2 cellular contexts compared by ENCODE assay signal in the genomic region with DNA sequence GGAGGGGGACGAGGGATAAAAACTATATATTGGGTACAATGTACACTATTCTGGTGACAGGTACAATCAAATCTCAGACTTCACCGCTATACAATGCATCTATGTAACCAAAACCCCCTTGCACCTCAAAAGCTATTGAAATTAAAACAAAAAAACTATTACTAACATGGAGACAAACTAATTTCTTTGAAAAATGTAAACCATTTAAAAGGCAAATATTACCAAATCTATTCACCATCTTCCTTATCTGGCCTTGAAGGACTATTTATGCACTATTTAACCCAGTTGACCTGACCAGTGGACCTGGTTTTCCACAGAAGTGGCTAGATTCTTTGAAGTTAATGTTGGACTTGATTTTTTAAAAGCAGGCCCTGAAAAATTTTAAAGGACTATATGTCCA.
TF ChIP-seq lines count a peak whose summit lies in the region.

No MANE protein-coding gene starts in this region.

TF ChIP-seq in HepG2, 621 proteins besides CTCF, POLR2A, EP300 and RAD21 (continues in another document):
- no peak for TF ChIP-seq EZH2 (conservative IDR thresholded peaks at IDR 0.05; ENCODE audit: low read depth, low read length)
- no peak for TF ChIP-seq SMARCC2 (IDR thresholded peaks at IDR 0.05)
- TF ChIP-seq TCF7 (IDR thresholded peaks at IDR 0.05; ENCODE audit: low read depth), result peak; percentile 85
- TF ChIP-seq ZNF441 (CRISPR knock-in tag; IDR thresholded peaks at IDR 0.05; ENCODE audit: borderline replicate concordance), result no peak
- no peak for TF ChIP-seq SRSF1 (optimal IDR thresholded peaks at IDR 0.05; ENCODE audit: low read depth, low read length)
- TF ChIP-seq, protein P1, sequence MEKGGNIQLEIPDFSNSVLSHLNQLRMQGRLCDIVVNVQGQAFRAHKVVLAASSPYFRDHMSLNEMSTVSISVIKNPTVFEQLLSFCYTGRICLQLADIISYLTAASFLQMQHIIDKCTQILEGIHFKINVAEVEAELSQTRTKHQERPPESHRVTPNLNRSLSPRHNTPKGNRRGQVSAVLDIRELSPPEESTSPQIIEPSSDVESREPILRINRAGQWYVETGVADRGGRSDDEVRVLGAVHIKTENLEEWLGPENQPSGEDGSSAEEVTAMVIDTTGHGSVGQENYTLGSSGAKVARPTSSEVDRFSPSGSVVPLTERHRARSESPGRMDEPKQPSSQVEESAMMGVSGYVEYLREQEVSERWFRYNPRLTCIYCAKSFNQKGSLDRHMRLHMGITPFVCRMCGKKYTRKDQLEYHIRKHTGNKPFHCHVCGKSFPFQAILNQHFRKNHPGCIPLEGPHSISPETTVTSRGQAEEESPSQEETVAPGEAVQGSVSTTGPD (CRISPR knock-in tag; IDR thresholded peaks at IDR 0.05), result no peak
- no peak for TF ChIP-seq SAP130 (CRISPR knock-in tag; IDR thresholded peaks at IDR 0.05; ENCODE audit: low read depth)
- no peak for TF ChIP-seq MTF2 (CRISPR knock-in tag; IDR thresholded peaks at IDR 0.05; ENCODE audit: borderline replicate concordance)
- no peak for TF ChIP-seq ATAD3A (CRISPR knock-in tag; IDR thresholded peaks at IDR 0.05)
- TF ChIP-seq ZNF17 (CRISPR knock-in tag; IDR thresholded peaks at IDR 0.05), result no peak
- no peak for TF ChIP-seq KAT7 (CRISPR knock-in tag; IDR thresholded peaks at IDR 0.05; ENCODE audit: borderline replicate concordance)
- no peak for TF ChIP-seq NCOA1 (CRISPR knock-in tag; IDR thresholded peaks at IDR 0.05)
- TF ChIP-seq CENPT (CRISPR knock-in tag; IDR thresholded peaks at IDR 0.05; ENCODE audit: low read depth), result no peak
- no peak for TF ChIP-seq NR2C2 (CRISPR knock-in tag; IDR thresholded peaks at IDR 0.05; ENCODE audit: borderline replicate concordance)
- TF ChIP-seq, protein P2, sequence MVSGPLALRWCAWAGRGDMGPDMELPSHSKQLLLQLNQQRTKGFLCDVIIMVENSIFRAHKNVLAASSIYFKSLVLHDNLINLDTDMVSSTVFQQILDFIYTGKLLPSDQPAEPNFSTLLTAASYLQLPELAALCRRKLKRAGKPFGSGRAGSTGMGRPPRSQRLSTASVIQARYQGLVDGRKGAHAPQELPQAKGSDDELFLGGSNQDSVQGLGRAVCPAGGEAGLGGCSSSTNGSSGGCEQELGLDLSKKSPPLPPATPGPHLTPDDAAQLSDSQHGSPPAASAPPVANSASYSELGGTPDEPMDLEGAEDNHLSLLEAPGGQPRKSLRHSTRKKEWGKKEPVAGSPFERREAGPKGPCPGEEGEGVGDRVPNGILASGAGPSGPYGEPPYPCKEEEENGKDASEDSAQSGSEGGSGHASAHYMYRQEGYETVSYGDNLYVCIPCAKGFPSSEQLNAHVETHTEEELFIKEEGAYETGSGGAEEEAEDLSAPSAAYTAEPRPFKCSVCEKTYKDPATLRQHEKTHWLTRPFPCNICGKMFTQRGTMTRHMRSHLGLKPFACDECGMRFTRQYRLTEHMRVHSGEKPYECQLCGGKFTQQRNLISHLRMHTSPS (CRISPR knock-in tag; IDR thresholded peaks at IDR 0.05; ENCODE audit: low read depth), result no peak
- no peak for TF ChIP-seq SP1 (IDR thresholded peaks at IDR 0.05)
- TF ChIP-seq SP1 (CRISPR knock-in tag; IDR thresholded peaks at IDR 0.05), result no peak
- TF ChIP-seq, protein P3, sequence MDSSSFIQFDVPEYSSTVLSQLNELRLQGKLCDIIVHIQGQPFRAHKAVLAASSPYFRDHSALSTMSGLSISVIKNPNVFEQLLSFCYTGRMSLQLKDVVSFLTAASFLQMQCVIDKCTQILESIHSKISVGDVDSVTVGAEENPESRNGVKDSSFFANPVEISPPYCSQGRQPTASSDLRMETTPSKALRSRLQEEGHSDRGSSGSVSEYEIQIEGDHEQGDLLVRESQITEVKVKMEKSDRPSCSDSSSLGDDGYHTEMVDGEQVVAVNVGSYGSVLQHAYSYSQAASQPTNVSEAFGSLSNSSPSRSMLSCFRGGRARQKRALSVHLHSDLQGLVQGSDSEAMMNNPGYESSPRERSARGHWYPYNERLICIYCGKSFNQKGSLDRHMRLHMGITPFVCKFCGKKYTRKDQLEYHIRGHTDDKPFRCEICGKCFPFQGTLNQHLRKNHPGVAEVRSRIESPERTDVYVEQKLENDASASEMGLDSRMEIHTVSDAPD (CRISPR knock-in tag; IDR thresholded peaks at IDR 0.05), result no peak
- no peak for TF ChIP-seq PRPF4 (IDR thresholded peaks at IDR 0.05; ENCODE audit: low read depth, low read length, poor library complexity, severe bottlenecking)
- TF ChIP-seq MYNN (CRISPR knock-in tag; IDR thresholded peaks at IDR 0.05; ENCODE audit: low read depth), result no peak
- TF ChIP-seq, protein P4, sequence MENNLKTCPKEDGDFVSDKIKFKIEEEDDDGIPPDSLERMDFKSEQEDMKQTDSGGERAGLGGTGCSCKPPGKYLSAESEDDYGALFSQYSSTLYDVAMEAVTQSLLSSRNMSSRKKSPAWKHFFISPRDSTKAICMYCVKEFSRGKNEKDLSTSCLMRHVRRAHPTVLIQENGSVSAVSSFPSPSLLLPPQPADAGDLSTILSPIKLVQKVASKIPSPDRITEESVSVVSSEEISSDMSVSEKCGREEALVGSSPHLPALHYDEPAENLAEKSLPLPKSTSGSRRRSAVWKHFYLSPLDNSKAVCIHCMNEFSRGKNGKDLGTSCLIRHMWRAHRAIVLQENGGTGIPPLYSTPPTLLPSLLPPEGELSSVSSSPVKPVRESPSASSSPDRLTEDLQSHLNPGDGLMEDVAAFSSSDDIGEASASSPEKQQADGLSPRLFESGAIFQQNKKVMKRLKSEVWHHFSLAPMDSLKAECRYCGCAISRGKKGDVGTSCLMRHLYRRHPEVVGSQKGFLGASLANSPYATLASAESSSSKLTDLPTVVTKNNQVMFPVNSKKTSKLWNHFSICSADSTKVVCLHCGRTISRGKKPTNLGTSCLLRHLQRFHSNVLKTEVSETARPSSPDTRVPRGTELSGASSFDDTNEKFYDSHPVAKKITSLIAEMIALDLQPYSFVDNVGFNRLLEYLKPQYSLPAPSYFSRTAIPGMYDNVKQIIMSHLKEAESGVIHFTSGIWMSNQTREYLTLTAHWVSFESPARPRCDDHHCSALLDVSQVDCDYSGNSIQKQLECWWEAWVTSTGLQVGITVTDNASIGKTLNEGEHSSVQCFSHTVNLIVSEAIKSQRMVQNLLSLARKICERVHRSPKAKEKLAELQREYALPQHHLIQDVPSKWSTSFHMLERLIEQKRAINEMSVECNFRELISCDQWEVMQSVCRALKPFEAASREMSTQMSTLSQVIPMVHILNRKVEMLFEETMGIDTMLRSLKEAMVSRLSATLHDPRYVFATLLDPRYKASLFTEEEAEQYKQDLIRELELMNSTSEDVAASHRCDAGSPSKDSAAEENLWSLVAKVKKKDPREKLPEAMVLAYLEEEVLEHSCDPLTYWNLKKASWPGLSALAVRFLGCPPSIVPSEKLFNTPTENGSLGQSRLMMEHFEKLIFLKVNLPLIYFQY (CRISPR knock-in tag; IDR thresholded peaks at IDR 0.05; ENCODE audit: borderline replicate concordance), result no peak
- no peak for TF ChIP-seq HDAC2 (CRISPR knock-in tag; IDR thresholded peaks at IDR 0.05)
- TF ChIP-seq GLI4 (CRISPR knock-in tag; IDR thresholded peaks at IDR 0.05; ENCODE audit: borderline replicate concordance), result no peak
- no peak for TF ChIP-seq NFYB (CRISPR knock-in tag; IDR thresholded peaks at IDR 0.05)
- 0 out of 2 replicates have a peak, but pooled peaks have one; percentile 25 for TF ChIP-seq HDAC1 (CRISPR knock-in tag; IDR thresholded peaks at IDR 0.05)
- TF ChIP-seq NFE2 (CRISPR knock-in tag; IDR thresholded peaks at IDR 0.05), result no peak
- no peak for TF ChIP-seq SMC3 (IDR thresholded peaks at IDR 0.05; ENCODE audit: low read length)
- no peak for TF ChIP-seq ZMYM4 (CRISPR knock-in tag; IDR thresholded peaks at IDR 0.05)

TF ChIP-seq in A549, 52 proteins besides CTCF, POLR2A, EP300 and RAD21:
- no peak for TF ChIP-seq HDAC2 (IDR thresholded peaks at IDR 0.05)
- no peak for TF ChIP-seq MAFK (IDR thresholded peaks at IDR 0.05; ENCODE audit: partially characterized antibody)
- TF ChIP-seq HOXA7 (CRISPR knock-in tag; IDR thresholded peaks at IDR 0.05), result no peak
